ENCODE assay signal across 27 cellular contexts in the genomic region with DNA sequence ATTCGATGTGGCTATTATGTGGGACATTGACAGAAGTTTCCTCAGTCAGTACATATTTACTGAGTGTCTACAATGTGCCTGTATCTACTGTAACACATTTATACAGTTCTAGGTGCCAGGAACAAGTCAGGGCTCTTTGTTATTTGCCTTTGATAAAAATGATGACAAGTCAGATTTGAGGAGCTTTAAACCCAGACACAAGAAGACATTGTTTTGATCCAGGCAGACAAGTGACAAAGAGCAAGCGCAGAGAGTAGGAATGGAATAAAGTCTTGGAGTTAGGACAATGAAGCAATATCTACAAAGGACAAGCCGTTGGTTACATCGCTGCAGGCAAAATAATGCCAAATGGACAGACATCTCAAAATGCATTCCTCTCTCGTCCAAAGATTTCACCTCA.
DNase-seq lines count a peak whose midpoint lies in the region; ATAC-seq and TF ChIP-seq lines count a peak whose summit lies in the region.
"Had no signal": no experiment of that assay in that cellular context is flagged by ENCODE, and none has a peak within 500 bp of the region (broad histone marks: within the 10 kb centered on the region; RNA-seq: fewer than 3 reads in every experiment).

No MANE protein-coding gene starts in this region.

- H3K9me3 ChIP-seq in heart right ventricle = no peaks in the 10 kb centered on the region
- H3K9me3 ChIP-seq: BE2C, breast epithelium, left lung, neutrophil, psoas muscle had no signal

- H3K4me1 ChIP-seq in heart right ventricle = peaks cover 0 to 10% (median 0%) of the 10 kb centered on the region in 9 donors
- H3K4me1 ChIP-seq: BE2C, breast epithelium, left lung, psoas muscle had no signal

- H3K27me3 Mint-ChIP-seq in osteocyte (ENCODE audit: unreplicated experiment) = no peaks in the 10 kb centered on the region
- H3K27me3 Mint-ChIP-seq in Calu3 (ENCODE audit: unreplicated experiment) = no peaks in the 10 kb centered on the region
- H3K27me3 Mint-ChIP-seq: activated B cell treated with CpG ODN at 0.5 μM for 24 hours; activated naive CD8-positive, alpha-beta T cell; CD8-positive, alpha-beta memory T cell had no signal

- H3K9me3 Mint-ChIP-seq in osteocyte (ENCODE audit: unreplicated experiment) (peaks cover 3% of the 10 kb centered on the region), Calu3 (ENCODE audit: low read depth, unreplicated experiment) (no peaks in the 10 kb centered on the region)
- H3K9me3 Mint-ChIP-seq: activated B cell treated with CpG ODN at 0.5 μM for 24 hours; activated T-cell treated with anti-CD3 and anti-CD28 coated beads, Interleukin-2, amount 50 U/mL, for 24 hours; CD8-positive, alpha-beta memory T cell; H9 had no signal

- no peak overlapping the region for H3K27ac ChIP-seq in heart right ventricle
- peak overlapping the region in 30 of 59 donors; percentile 1 to 75 (median 41) for H3K27ac ChIP-seq in dorsolateral prefrontal cortex
- H3K27ac ChIP-seq: HL-60, left lung, neutrophil, psoas muscle had no signal

- no peak overlapping the region for H3K4me3 Mint-ChIP-seq in osteocyte (ENCODE audit: unreplicated experiment)
- no peak overlapping the region for H3K4me3 Mint-ChIP-seq in Calu3 (ENCODE audit: low read depth, unreplicated experiment)
- H3K4me3 Mint-ChIP-seq: activated B cell treated with CpG ODN at 0.5 μM for 24 hours; activated naive CD8-positive, alpha-beta T cell; activated T-cell treated with anti-CD3 and anti-CD28 coated beads, Interleukin-2, amount 50 U/mL, for 24 hours; H9 had no signal

- TF ChIP-seq CTCF in heart right ventricle (IDR thresholded peaks at IDR 0.05) = no peak
- no peak for TF ChIP-seq CTCF in dorsolateral prefrontal cortex (IDR thresholded peaks at IDR 0.05 in 54 of 56, conservative IDR thresholded peaks at IDR 0.05 in 2 of 56; ENCODE audit: low read depth in 1 of 56, partially characterized antibody in 56 of 56)
- no peak for TF ChIP-seq CTCF in osteocyte (IDR thresholded peaks at IDR 0.05)
- no peak for TF ChIP-seq CTCF in Calu3 (IDR thresholded peaks at IDR 0.05; ENCODE audit: unreplicated experiment)

- ATAC-seq in Right ventricle myocardium superior (ENCODE audit: poor library complexity) (peak; percentile 46), heart right ventricle (no peak), HG03139 (IDR thresholded peaks at IDR 0.05; ENCODE audit: unreplicated experiment) (no peak)
- ATAC-seq: left lung had no signal

- DNase-seq in Right ventricle myocardium superior (no peak), heart right ventricle (no peak), dorsolateral prefrontal cortex (no peak), osteocyte (ENCODE audit: extremely low spot score, unreplicated experiment) (no peak), cerebellar cortex (ENCODE audit: low spot score) (no peak), NCI-H2227 (lab: John Stamatoyannopoulos, UW; ENCODE audit: unreplicated experiment) (no peak), Calu3 (no peak)
- DNase-seq: activated B cell treated with CpG ODN at 0.5 μM for 24 hours; activated effector memory CD4-positive, alpha-beta T cell treated with anti-CD3 and anti-CD28 coated beads, Interleukin-2, amount 50 U/mL, for 16 hours; activated T-cell treated with anti-CD3 and anti-CD28 coated beads, Interleukin-2, amount 50 U/mL, for 24 hours; BE2C; CD8-positive, alpha-beta memory T cell; effector CD4-positive, alpha-beta T cell; H9; left lung; NCI-H1436; NCI-H345; NCI-H69; psoas muscle; SIG-M5; stimulated activated CD4-positive, alpha-beta T cell treated with anti-CD3 and anti-CD28 coated beads, Interleukin-15, amount 100 ng/mL, for 24 hours; stimulated activated CD4-positive, alpha-beta T cell treated with anti-CD3 and anti-CD28 coated beads, Interleukin-4, amount 100 ng/mL, for 4 hours had no signal

- H3K4me1 Mint-ChIP-seq in osteocyte (ENCODE audit: unreplicated experiment) (peaks cover 80% of the 10 kb centered on the region), Calu3 (ENCODE audit: low read depth, unreplicated experiment) (no peaks in the 10 kb centered on the region)
- H3K4me1 Mint-ChIP-seq: activated B cell treated with CpG ODN at 0.5 μM for 24 hours had no signal

- H3K27me3 ChIP-seq in heart right ventricle (no peaks in the 10 kb centered on the region), dorsolateral prefrontal cortex (no peaks in the 10 kb centered on the region)
- H3K27me3 ChIP-seq: BE2C, breast epithelium, left lung, neutrophil had no signal

- H3K27ac Mint-ChIP-seq in osteocyte (ENCODE audit: unreplicated experiment) = peak overlapping the region; percentile 3
- no peak overlapping the region for H3K27ac Mint-ChIP-seq in Calu3 (ENCODE audit: unreplicated experiment)
- H3K27ac Mint-ChIP-seq: activated B cell treated with CpG ODN at 0.5 μM for 24 hours; activated naive CD8-positive, alpha-beta T cell; activated T-cell treated with anti-CD3 and anti-CD28 coated beads, Interleukin-2, amount 50 U/mL, for 24 hours; H9 had no signal

- WGBS in heart right ventricle, 2 donors = 74 to 79% methylated on average over 5 of the region's 5 CpGs

- CTCF ChIA-PET in Calu3 (lab: Charles Lee) = no interaction called here

- no peak overlapping the region for H3K4me3 ChIP-seq in heart right ventricle
- peak overlapping the region in 10 of 59 donors; percentile 2 to 39 (median 16) for H3K4me3 ChIP-seq in dorsolateral prefrontal cortex
- H3K4me3 ChIP-seq: left lung, psoas muscle had no signal

- H3K36me3 Mint-ChIP-seq in osteocyte (ENCODE audit: unreplicated experiment) = peaks cover 61% of the 10 kb centered on the region
- no peaks in the 10 kb centered on the region for H3K36me3 Mint-ChIP-seq in Calu3 (ENCODE audit: insufficient read depth, unreplicated experiment)
- H3K36me3 Mint-ChIP-seq: activated naive CD8-positive, alpha-beta T cell had no signal

- no peaks in the 10 kb centered on the region for H3K36me3 ChIP-seq in heart right ventricle
- H3K36me3 ChIP-seq: BE2C, breast epithelium, left lung, neutrophil had no signal

- BruUV-seq in Calu3 (replicated peaks; lab: Mats Ljungman, UMichigan) = no TSS peak

- intact Hi-C loops in Right ventricle myocardium superior (cut with DNase I) (no loop called here), heart right ventricle (cut with DNase I) (loop anchor here in 1 of 10 donors (10.0 kb wide), 1 partner anchor 1032 kb away; no protein-coding TSS in a partner anchor), dorsolateral prefrontal cortex (cut with DNase I) (no loop called here), Calu3 (cut with micrococcal nuclease; ENCODE audit: unreplicated experiment) (no loop called here)

Comparison
In these comparisons a context has a peak if more than half of its experiments do, and no peak if none do; other contexts are left out.
1. H3K27ac ChIP-seq: peak in dorsolateral prefrontal cortex (30 of 59); none in heart right ventricle (0 of 10).